8 cellular contexts compared by ENCODE assay signal in the genomic region with DNA sequence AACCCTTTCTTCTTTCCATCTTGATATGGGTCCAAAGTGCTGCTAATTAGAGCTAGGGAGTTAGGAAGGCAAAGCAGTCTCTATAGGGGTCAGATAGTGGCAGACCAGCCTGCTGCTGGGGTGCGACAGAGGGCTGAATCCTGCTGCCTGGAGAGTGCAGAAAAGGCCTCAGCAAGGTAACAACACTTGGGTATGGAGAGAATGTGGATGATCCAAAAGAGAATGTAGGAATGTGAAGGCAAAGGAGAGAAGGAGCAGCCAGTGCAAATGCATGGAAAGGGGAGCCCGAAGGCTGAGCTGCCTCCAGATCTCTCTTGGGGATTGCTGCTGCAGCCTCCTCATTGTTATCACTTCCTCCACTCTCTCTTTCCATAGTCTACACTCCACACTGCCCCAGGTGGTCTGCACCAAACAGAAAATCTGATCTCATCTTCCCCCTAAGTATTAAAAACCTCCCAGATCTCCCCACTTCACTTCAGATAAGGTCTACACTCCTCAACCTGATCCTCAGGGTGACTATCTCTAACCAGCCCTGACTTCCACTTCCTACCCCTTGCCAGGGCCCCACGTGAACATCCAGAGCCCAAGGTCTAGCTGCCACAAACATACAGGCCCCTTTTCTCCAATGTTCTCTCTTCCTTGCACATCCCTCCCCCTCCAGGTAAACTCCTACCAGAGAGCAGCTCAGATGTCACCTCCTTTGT. TPM values are rescaled to one million over a fixed set of nuclear protein-coding genes. Genes with fewer than 3 reads are reported as not detected.
DNase-seq lines count a peak whose midpoint lies in the region; ATAC-seq and TF ChIP-seq lines count a peak whose summit lies in the region.

No MANE protein-coding gene starts in this region.

- H3K79me2 ChIP-seq in fibroblast of lung (ENCODE audit: control insufficient read depth, insufficient read depth, low read length): peaks cover 26% of the 10 kb centered on the region

- H2AFZ ChIP-seq in fibroblast of lung (ENCODE audit: low read length): no peak overlapping the region

- no peak for ATAC-seq in gastrocnemius medialis
- ATAC-seq in GM21447 (IDR thresholded peaks at IDR 0.05; ENCODE audit: unreplicated experiment): no peak
- no peak for ATAC-seq in body of pancreas

- TF ChIP-seq POLR2A in gastrocnemius medialis (IDR thresholded peaks at IDR 0.05) (no peak), body of pancreas (IDR thresholded peaks at IDR 0.05) (no peak)

- H3K27me3 ChIP-seq in fibroblast of lung (ENCODE audit: control insufficient read depth, insufficient read depth, low read length): no peaks in the 10 kb centered on the region
- H3K27me3 ChIP-seq in gastrocnemius medialis: no peaks in the 10 kb centered on the region
- H3K27me3 ChIP-seq in body of pancreas: no peaks in the 10 kb centered on the region

- in situ Hi-C loops in G401 (cut with HindIII; ENCODE audit: low sequenced_read_pairs) (no loop called here), gastrocnemius medialis (cut with MboI; ENCODE audit: low sequenced_read_pairs in 4 of 4) (loop anchor here in 1 of 4 donors (25.0 kb wide), 1 partner anchor 94 kb away; a partner anchor contains a TSS)

- WGBS in body of pancreas, 2 donors: 66 to 79% methylated on average over 3 of the region's 3 CpGs

- intact Hi-C loops in gastrocnemius medialis (cut with DNase I; ENCODE audit: low total_unique reads): no loop called here
- intact Hi-C loops in body of pancreas (cut with DNase I): no loop called here

- H3K4me3 ChIP-seq in fibroblast of lung (replicated peaks in 1 of 4; ENCODE audit: control extremely low read depth in 1 of 4, insufficient read depth in 1 of 4, low read depth in 3 of 4, low read length in 4 of 4): no peak overlapping the region
- no peak overlapping the region for H3K4me3 ChIP-seq in gastrocnemius medialis
- no peak overlapping the region for H3K4me3 ChIP-seq in body of pancreas

- H4K20me1 ChIP-seq in fibroblast of lung (ENCODE audit: control insufficient read depth, extremely low read depth, insufficient read depth, low read length): no peaks in the 10 kb centered on the region

- no peak for TF ChIP-seq CTCF in fibroblast of lung (conservative IDR thresholded peaks at IDR 0.05 in 1 of 2, IDR thresholded peaks at IDR 0.05 in 1 of 2; ENCODE audit: low read depth in 1 of 2, low read length in 2 of 2)
- no peak for TF ChIP-seq CTCF in gastrocnemius medialis (IDR thresholded peaks at IDR 0.05 in 4 of 5, conservative IDR thresholded peaks at IDR 0.05 in 1 of 5)
- TF ChIP-seq CTCF in body of pancreas (IDR thresholded peaks at IDR 0.05): no peak

- H3K27ac ChIP-seq in fibroblast of lung (ENCODE audit: insufficient read depth, low read length): peak overlapping the region; percentile 41
- H3K27ac ChIP-seq in gastrocnemius medialis: peak overlapping the region; percentile 14 to 55 (median 40)
- peak overlapping the region in 2 of 4 donors; percentile 36 to 44 for H3K27ac ChIP-seq in body of pancreas

- H3K4me1 ChIP-seq in fibroblast of lung (ENCODE audit: control insufficient read depth, extremely low read depth, insufficient read depth, low read length) (peaks cover 32% of the 10 kb centered on the region), gastrocnemius medialis (peaks cover 77 to 78% of the 10 kb centered on the region in 2 donors), body of pancreas (peaks cover 38% of the 10 kb centered on the region)

- DNase-seq in G401 (ENCODE audit: low spot score) (peak; percentile 52), NCI-H226 (peak; percentile 24), fibroblast of lung (ENCODE audit: low read depth in 2 of 2) (no peak), gastrocnemius medialis (no peak), NCI-H2107 (lab: John Stamatoyannopoulos, UW) (no peak), body of pancreas (no peak), GDM1 (lab: John Stamatoyannopoulos, UW) (no peak)

- H3K4me2 ChIP-seq in fibroblast of lung (ENCODE audit: extremely low read depth, insufficient read depth, low read length): peak overlapping the region; percentile 62

- H3K9me3 ChIP-seq in fibroblast of lung (ENCODE audit: control insufficient read depth, insufficient read depth, low read depth, low read length) (no peaks in the 10 kb centered on the region), gastrocnemius medialis (no peaks in the 10 kb centered on the region), body of pancreas (no peaks in the 10 kb centered on the region)

- H3K36me3 ChIP-seq in fibroblast of lung (ENCODE audit: control insufficient read depth, insufficient read depth, low read length): no peaks in the 10 kb centered on the region
- no peaks in the 10 kb centered on the region for H3K36me3 ChIP-seq in gastrocnemius medialis
- no peaks in the 10 kb centered on the region for H3K36me3 ChIP-seq in body of pancreas (replicated peaks in 1 of 2; ENCODE audit: insufficient read depth in 1 of 2, low read depth in 2 of 2)

- H3K9ac ChIP-seq in fibroblast of lung (ENCODE audit: insufficient read depth, low read length): no peak overlapping the region

RNA-seq across cellular contexts. Expression of a gene that starts 28.8 kb away (rescaled TPM):
- total RNA-seq in G401 (2014; rRNA removed; shearing (Covaris generic)): 57.1 and 77.1 TPM in 2 replicates
- total RNA-seq in fibroblast of lung (15.7 and 33.9 TPM in 2 replicates), gastrocnemius medialis (10 to 100 TPM; 55.7 to 97.1 (median 73.3) TPM), body of pancreas (10 to 100 TPM; 35.9 to 55.8 TPM)
- polyA plus RNA-seq in fibroblast of lung: 35.9 and 47.4 TPM in 2 replicates
- polyA plus RNA-seq in fibroblast of lung (2012): 34.3 and 40.2 TPM in 2 replicates
- polyA minus RNA-seq in fibroblast of lung (ENCODE audit: low replicate concordance): 92.9 and 100 TPM in 2 replicates

RNA-seq across cellular contexts. Expression of a gene that starts 29.2 kb away (rescaled TPM):
- 0.31 and 1.0 TPM in 2 replicates for total RNA-seq in G401 (2014; rRNA removed; shearing (Covaris generic))
- total RNA-seq in fibroblast of lung: 0.26 and 0.33 TPM in 2 replicates
- 0.27 and 0.37 TPM in 2 replicates for polyA plus RNA-seq in fibroblast of lung
- polyA plus RNA-seq in fibroblast of lung (2012): 1.1 and 1.6 TPM in 2 replicates
- not detected in 2 replicates for polyA minus RNA-seq in fibroblast of lung (ENCODE audit: low replicate concordance)
- total RNA-seq in gastrocnemius medialis: under 1 TPM; 0.05 to 0.81 (median 0.28) TPM
- total RNA-seq in body of pancreas: 1 to 10 TPM; 2.9 to 6.9 TPM

Comparison
In these comparisons a context has a peak if more than half of its experiments do, and no peak if none do; other contexts are left out.
1. DNase-seq: peak in G401 (single experiment) and NCI-H226 (single experiment); none in fibroblast of lung (0 of 2), gastrocnemius medialis (0 of 2), NCI-H2107 (single experiment), body of pancreas (0 of 4) and GDM1 (single experiment).